ENCODE assay signal across 11 cellular contexts in genomic region chr7:148356303-148356702, GRCh38.
"Had no signal": no experiment of that assay in that cellular context is flagged by ENCODE, and none has a peak within 500 bp of the region (broad histone marks: within the 10 kb centered on the region; RNA-seq: fewer than 3 reads in every experiment).

No MANE protein-coding gene starts in this region.

- H3K9me3 ChIP-seq: prostate gland, uterus had no signal

- DNase-seq: activated CD4-positive, alpha-beta T cell treated with anti-CD3 and anti-CD28 coated beads, Interleukin-2, amount 50 U/mL, for 1 hour; activated CD4-positive, CD25-positive, alpha-beta regulatory T cell; activated T-cell treated with anti-CD3 and anti-CD28 coated beads for 4 hours; amniotic stem cell; dermis blood vessel endothelial cell; naive B cell; stimulated activated CD4-positive, alpha-beta T cell treated with anti-CD3 and anti-CD28 coated beads, Interleukin-15, amount 100 ng/mL, for 24 hours; stimulated activated CD4-positive, alpha-beta T cell treated with anti-CD3 and anti-CD28 coated beads, Interleukin-4, amount 100 ng/mL, for 24 hours; T-helper 17 cell had no signal

- H3K4me1 ChIP-seq: uterus had no signal

- H3K36me3 ChIP-seq: prostate gland, uterus had no signal

- H3K4me3 ChIP-seq: prostate gland, uterus had no signal

- ATAC-seq: T-helper 17 cell had no signal

- H3K27ac ChIP-seq: prostate gland, uterus had no signal

- H3K27me3 ChIP-seq: uterus had no signal
